Comparison of ENCODE assay signal across 19 cellular contexts in genomic region chr3:189687475-189687874, GRCh38. TPM values are rescaled to one million over a fixed set of nuclear protein-coding genes. Genes with fewer than 3 reads are reported as not detected.
"Had no signal": no experiment of that assay in that cellular context is flagged by ENCODE, and none has a peak within 500 bp of the region (broad histone marks: within the 10 kb centered on the region; RNA-seq: fewer than 3 reads in every experiment).

No MANE protein-coding gene starts in this region.

- H3K9me3 ChIP-seq: adrenal gland, breast epithelium, gastroesophageal sphincter, heart left ventricle, thoracic aorta, upper lobe of left lung had no signal

- H3K4me3 Mint-ChIP-seq: activated CD4-positive, alpha-beta T cell treated with anti-CD3 and anti-CD28 coated beads, Interleukin-2, amount 10 ng/mL, durations not matched to agents 7 days and 5 days; activated T-helper 1 cell treated with anti-CD3 and anti-CD28 coated beads, Interleukin-12 subunit alpha, Interleukin-12 subunit beta, Interleukin-2, Interleukin-4 antibody, amounts not matched to agents 30 ng/mL and 10 ng/mL and 1 ng/mL, durations not matched to agents 14 hours and 24 hours and 36 hours; immature natural killer cell; stimulated activated naive B cell treated with anti-CD40 and anti-IgM and Interleukin-4, amounts not matched to agents 10 μg/mL and 1 μg/mL and 100 μg/mL, for 72 hours had no signal

- H3K9me3 Mint-ChIP-seq: activated CD4-positive, alpha-beta T cell treated with anti-CD3 and anti-CD28 coated beads, Interleukin-2, amount 10 ng/mL, durations not matched to agents 7 days and 5 days; activated T-helper 1 cell treated with anti-CD3 and anti-CD28 coated beads, Interleukin-12 subunit alpha, Interleukin-12 subunit beta, Interleukin-2, Interleukin-4 antibody, amounts not matched to agents 30 ng/mL and 10 ng/mL and 1 ng/mL, durations not matched to agents 14 hours and 24 hours and 36 hours had no signal

- FAIRE-seq: astrocyte, endometrium had no signal

- H3K27me3 Mint-ChIP-seq: activated CD4-positive, alpha-beta T cell treated with anti-CD3 and anti-CD28 coated beads, Interleukin-2, amount 10 ng/mL, durations not matched to agents 7 days and 5 days; stimulated activated naive B cell treated with anti-CD40 and anti-IgM and Interleukin-4, amounts not matched to agents 10 μg/mL and 1 μg/mL and 100 μg/mL, for 72 hours had no signal

- H3K27me3 ChIP-seq: adrenal gland, breast epithelium, gastroesophageal sphincter, heart left ventricle, upper lobe of left lung had no signal

- H3K4me1 ChIP-seq: adrenal gland, breast epithelium, gastroesophageal sphincter, heart left ventricle, upper lobe of left lung had no signal

- DNase-seq: activated CD4-positive, alpha-beta T cell treated with anti-CD3 and anti-CD28 coated beads, Interleukin-2, amount 10 ng/mL, durations not matched to agents 7 days and 5 days; activated CD4-positive, CD25-positive, alpha-beta regulatory T cell; activated gamma-delta T cell treated with Interleukin-2 at 50 U/mL for 16 hours; adrenal gland; heart left ventricle; immature natural killer cell; kidney glomerular epithelial cell; left ventricle myocardium superior; stimulated activated naive B cell treated with anti-CD40 and anti-IgM and Interleukin-4, amounts not matched to agents 10 μg/mL and 1 μg/mL and 100 μg/mL, for 72 hours; upper lobe of left lung had no signal

- H3K27ac Mint-ChIP-seq: activated CD4-positive, alpha-beta T cell treated with anti-CD3 and anti-CD28 coated beads, Interleukin-2, amount 10 ng/mL, durations not matched to agents 7 days and 5 days; activated naive CD4-positive, alpha-beta T cell treated with anti-CD3 and anti-CD28 coated beads, Interleukin-2, amount 50 U/mL, for 72 hours; activated T-helper 1 cell treated with anti-CD3 and anti-CD28 coated beads, Interleukin-12 subunit alpha, Interleukin-12 subunit beta, Interleukin-2, Interleukin-4 antibody, amounts not matched to agents 30 ng/mL and 10 ng/mL and 1 ng/mL, durations not matched to agents 14 hours and 24 hours and 36 hours; immature natural killer cell; stimulated activated naive B cell treated with anti-CD40 and anti-IgM and Interleukin-4, amounts not matched to agents 10 μg/mL and 1 μg/mL and 100 μg/mL, for 72 hours had no signal

- H3K36me3 Mint-ChIP-seq: immature natural killer cell; stimulated activated naive B cell treated with anti-CD40 and anti-IgM and Interleukin-4, amounts not matched to agents 10 μg/mL and 1 μg/mL and 100 μg/mL, for 72 hours had no signal

- H3K4me3 ChIP-seq: adrenal gland, breast epithelium, coronary artery, gastroesophageal sphincter, heart left ventricle, thoracic aorta, upper lobe of left lung had no signal

- H3K27ac ChIP-seq: adrenal gland, breast epithelium, coronary artery, gastroesophageal sphincter, heart left ventricle, thoracic aorta, upper lobe of left lung had no signal

- ATAC-seq: activated naive CD4-positive, alpha-beta T cell treated with anti-CD3 and anti-CD28 coated beads, Interleukin-2, amount 50 U/mL, for 72 hours; esophagus mucosa; gastroesophageal sphincter; heart left ventricle; left ventricle myocardium superior; stimulated activated naive B cell treated with anti-CD40 and anti-IgM and Interleukin-4, amounts not matched to agents 10 μg/mL and 1 μg/mL and 100 μg/mL, for 72 hours had no signal

- H3K36me3 ChIP-seq: adrenal gland, breast epithelium, gastroesophageal sphincter, heart left ventricle, thoracic aorta, upper lobe of left lung had no signal

- H3K4me1 Mint-ChIP-seq: immature natural killer cell; stimulated activated naive B cell treated with anti-CD40 and anti-IgM and Interleukin-4, amounts not matched to agents 10 μg/mL and 1 μg/mL and 100 μg/mL, for 72 hours had no signal

RNA-seq across cellular contexts. Expression of gene TP63, which starts 56.3 kb away (rescaled TPM):
- polyA plus RNA-seq: immature natural killer cell had no signal
